24 cellular contexts compared by ENCODE assay signal in genomic region chr1:164802573-164803282, GRCh38.
DNase-seq lines count a peak whose midpoint lies in the region; ATAC-seq, FAIRE-seq and TF ChIP-seq lines count a peak whose summit lies in the region.
"Had no signal": no experiment of that assay in that cellular context is flagged by ENCODE, and none has a peak within 500 bp of the region (broad histone marks: within the 10 kb centered on the region; RNA-seq: fewer than 3 reads in every experiment).

No MANE protein-coding gene starts in this region.

- BruUV-seq in K562 (replicated peaks; lab: Mats Ljungman, UMichigan), result no TSS peak

- H4K8ac ChIP-seq in mesenchymal stem cell (ENCODE audit: low read length), result no peak overlapping the region

- H3K36me3 ChIP-seq in K562 (ENCODE audit: control insufficient read depth, insufficient read depth, low read length), result no peaks in the 10 kb centered on the region
- H3K36me3 ChIP-seq in mesenchymal stem cell (ENCODE audit: control insufficient read depth in 1 of 2, insufficient read depth in 2 of 2, low read depth in 1 of 2, low read length in 2 of 2), result peaks cover 4 to 64% of the 10 kb centered on the region in 2 experiments
- H3K36me3 ChIP-seq in stomach smooth muscle (ENCODE audit: control insufficient read depth in 2 of 2, insufficient read depth in 2 of 2, low read length in 2 of 2), result peaks cover 13 to 15% of the 10 kb centered on the region in 2 donors
- H3K36me3 ChIP-seq in MG63, result no peaks in the 10 kb centered on the region

- no peaks in the 10 kb centered on the region for H3K9me3 ChIP-seq in K562 (replicated peaks; ENCODE audit: control insufficient read depth, insufficient read depth, low read depth, low read length)
- H3K9me3 ChIP-seq in mesenchymal stem cell (ENCODE audit: control insufficient read depth, low read length), result no peaks in the 10 kb centered on the region
- no peaks in the 10 kb centered on the region for H3K9me3 ChIP-seq in stomach smooth muscle (ENCODE audit: control insufficient read depth in 2 of 2, low read length in 2 of 2)
- H3K9me3 ChIP-seq in MG63, result no peaks in the 10 kb centered on the region
- H3K9me3 ChIP-seq: Caco-2 had no signal

- TF ChIP-seq POLR2A in K562 (conservative IDR thresholded peaks at IDR 0.05), result no peak

- POLR2A ChIA-PET in K562 (lab: Yijun Ruan, JAX), result no interaction called here

- no peak overlapping the region for H4K91ac ChIP-seq in mesenchymal stem cell (ENCODE audit: low read length)

- no peak for TF ChIP-seq CTCF in D721Med (IDR thresholded peaks at IDR 0.05; ENCODE audit: insufficient read depth, missing control alignments)
- no peak for TF ChIP-seq CTCF in K562 (IDR thresholded peaks at IDR 0.05 in 2 of 3, conservative IDR thresholded peaks at IDR 0.05 in 1 of 3; ENCODE audit: insufficient read depth in 2 of 3, low read depth in 1 of 3, low read length in 3 of 3)

- H3K9me3 Mint-ChIP-seq in stimulated activated naive B cell treated with anti-CD40 and anti-IgM and Interleukin-4, amounts not matched to agents 10 μg/mL and 1 μg/mL and 100 μg/mL, for 72 hours, result no peaks in the 10 kb centered on the region
- H3K9me3 Mint-ChIP-seq: activated naive CD4-positive, alpha-beta T cell treated with anti-CD3 and anti-CD28 coated beads for 36 hours; activated T-cell treated with anti-CD3 and anti-CD28 coated beads, Interleukin-2, amount 50 U/mL, for 24 hours had no signal

- H2BK120ac ChIP-seq in mesenchymal stem cell (ENCODE audit: low read depth, low read length), result no peak overlapping the region

- no peak for TF ChIP-seq EP300 in K562 (IDR thresholded peaks at IDR 0.05; ENCODE audit: low read length)

- no peaks in the 10 kb centered on the region for H3K79me1 ChIP-seq in mesenchymal stem cell (replicated peaks; ENCODE audit: low read length, poor library complexity, severe bottlenecking)

- no peak overlapping the region for H3K27ac Mint-ChIP-seq in stimulated activated naive B cell treated with anti-CD40 and anti-IgM and Interleukin-4, amounts not matched to agents 10 μg/mL and 1 μg/mL and 100 μg/mL, for 72 hours
- H3K27ac Mint-ChIP-seq: activated naive CD4-positive, alpha-beta T cell treated with anti-CD3 and anti-CD28 coated beads for 36 hours; activated T-cell treated with anti-CD3 and anti-CD28 coated beads, Interleukin-2, amount 50 U/mL, for 24 hours; memory B cell had no signal

- H3K9ac ChIP-seq in K562 (ENCODE audit: insufficient read depth in 1 of 2, low read depth in 2 of 2, low read length in 2 of 2) (no peak overlapping the region), mesenchymal stem cell (ENCODE audit: low read length) (no peak overlapping the region), stomach smooth muscle (ENCODE audit: low read length in 2 of 2) (no peak overlapping the region)

- H3K36me3 Mint-ChIP-seq in stimulated activated naive B cell treated with anti-CD40 and anti-IgM and Interleukin-4, amounts not matched to agents 10 μg/mL and 1 μg/mL and 100 μg/mL, for 72 hours, result no peaks in the 10 kb centered on the region
- H3K36me3 Mint-ChIP-seq: memory B cell, naive B cell had no signal

- H3K9me1 ChIP-seq in K562 (ENCODE audit: control insufficient read depth, insufficient read depth, low read length), result no peaks in the 10 kb centered on the region

- no peak overlapping the region for H3K14ac ChIP-seq in mesenchymal stem cell (ENCODE audit: low read length in 2 of 2)

- no peak overlapping the region for H3K18ac ChIP-seq in mesenchymal stem cell (ENCODE audit: low read depth in 1 of 2, low read length in 2 of 2)

- ATAC-seq in K562 (no peak), GM21786 (IDR thresholded peaks at IDR 0.05; ENCODE audit: unreplicated experiment) (no peak)
- ATAC-seq in stimulated activated naive B cell treated with anti-CD40 and anti-IgM and Interleukin-4, amounts not matched to agents 10 μg/mL and 1 μg/mL and 100 μg/mL, for 72 hours (replicated peaks), result no peak

- H3K23ac ChIP-seq in mesenchymal stem cell (ENCODE audit: low read length in 2 of 2), result no peak overlapping the region

- H3K4me1 ChIP-seq in K562 (replicated peaks in 1 of 2; ENCODE audit: control insufficient read depth in 2 of 2, insufficient read depth in 2 of 2, low read length in 2 of 2) (no peaks in the 10 kb centered on the region; a peak in 1 of 5 replicates), mesenchymal stem cell (ENCODE audit: control insufficient read depth, insufficient read depth, low read depth, low read length) (no peaks in the 10 kb centered on the region), stomach smooth muscle (ENCODE audit: control insufficient read depth, insufficient read depth, low read length) (peaks cover 25% of the 10 kb centered on the region)

- no peak overlapping the region for H3K4me3 Mint-ChIP-seq in stimulated activated naive B cell treated with anti-CD40 and anti-IgM and Interleukin-4, amounts not matched to agents 10 μg/mL and 1 μg/mL and 100 μg/mL, for 72 hours
- H3K4me3 Mint-ChIP-seq: activated naive CD4-positive, alpha-beta T cell treated with anti-CD3 and anti-CD28 coated beads for 36 hours; activated T-cell treated with anti-CD3 and anti-CD28 coated beads, Interleukin-2, amount 50 U/mL, for 24 hours; memory B cell; naive B cell had no signal

- peaks cover 0 to 5% of the 10 kb centered on the region in 2 experiments; a peak in 4 of 5 replicates for H3K27me3 ChIP-seq in K562 (ENCODE audit: control insufficient read depth in 2 of 2, insufficient read depth in 2 of 2, low read length in 2 of 2)
- H3K27me3 ChIP-seq in mesenchymal stem cell (ENCODE audit: control insufficient read depth in 1 of 2, insufficient read depth in 1 of 2, low read length in 2 of 2), result no peaks in the 10 kb centered on the region
- H3K27me3 ChIP-seq in stomach smooth muscle (ENCODE audit: control insufficient read depth in 1 of 2, insufficient read depth in 2 of 2, low read length in 2 of 2), result no peaks in the 10 kb centered on the region
- no peaks in the 10 kb centered on the region for H3K27me3 ChIP-seq in MG63

- no peak overlapping the region for H2AK5ac ChIP-seq in mesenchymal stem cell (ENCODE audit: low read length, severe bottlenecking)

- no peak overlapping the region for H3K4me2 ChIP-seq in K562 (ENCODE audit: insufficient read depth, low read length)
- H3K4me2 ChIP-seq in mesenchymal stem cell (ENCODE audit: low read length, poor library complexity, severe bottlenecking), result no peak overlapping the region

- no peak overlapping the region for H2BK5ac ChIP-seq in mesenchymal stem cell (ENCODE audit: low read depth, low read length, poor library complexity, severe bottlenecking)

- intact Hi-C loops in K562 (cut with micrococcal nuclease), result no loop called here

- H2AFZ ChIP-seq in K562 (ENCODE audit: low read depth, low read length) (no peak overlapping the region), mesenchymal stem cell (ENCODE audit: low read depth, low read length) (no peak overlapping the region)

- peaks cover 0 to 5% of the 10 kb centered on the region in 2 donors for H3K27me3 Mint-ChIP-seq in stimulated activated naive B cell treated with anti-CD40 and anti-IgM and Interleukin-4, amounts not matched to agents 10 μg/mL and 1 μg/mL and 100 μg/mL, for 72 hours
- H3K27me3 Mint-ChIP-seq: activated T-cell treated with anti-CD3 and anti-CD28 coated beads, Interleukin-2, amount 50 U/mL, for 24 hours had no signal

- H3K4ac ChIP-seq in mesenchymal stem cell (ENCODE audit: low read depth in 1 of 2, low read length in 2 of 2), result no peak overlapping the region

- H3K27ac ChIP-seq in K562 (ENCODE audit: extremely low read depth, low read depth, low read length) (no peak overlapping the region), mesenchymal stem cell (ENCODE audit: low read length, poor library complexity, severe bottlenecking) (peak overlapping the region; percentile 42), stomach smooth muscle (ENCODE audit: low read length) (peak overlapping the region; percentile 77)

- no peak for TF ChIP-seq RAD21 in K562 (CRISPR knock-in tag; conservative IDR thresholded peaks at IDR 0.05 in 1 of 2, IDR thresholded peaks at IDR 0.05 in 1 of 2)

- under 1% methylated on average over 5 of the region's 5 CpGs for WGBS in K562 (ENCODE audit: insufficient coverage, low coverage, missing lambda C conversion rate)
- 98% methylated on average over 3 of the region's 5 CpGs for WGBS in mesenchymal stem cell

- CTCF ChIA-PET in K562 (lab: Yijun Ruan, JAX; ENCODE audit: low intra/inter-chr PET ratio), result no interaction called here

- no peak overlapping the region for H2BK15ac ChIP-seq in mesenchymal stem cell (ENCODE audit: low read depth, poor library complexity, severe bottlenecking)

- peak; percentile 84 for FAIRE-seq in D721Med (lab: Jason Lieb, UNC)
- FAIRE-seq in K562 (lab: Jason Lieb, UNC), result no peak

- H3K4me3 ChIP-seq in K562, result no peak overlapping the region
- H3K4me3 ChIP-seq in mesenchymal stem cell (ENCODE audit: insufficient read depth in 1 of 2, low read depth in 1 of 2, low read length in 2 of 2), result no peak overlapping the region
- H3K4me3 ChIP-seq in stomach smooth muscle (ENCODE audit: low read length in 2 of 2), result no peak overlapping the region
- H3K4me3 ChIP-seq in MG63, result no peak overlapping the region

- H3K4me1 Mint-ChIP-seq in stimulated activated naive B cell treated with anti-CD40 and anti-IgM and Interleukin-4, amounts not matched to agents 10 μg/mL and 1 μg/mL and 100 μg/mL, for 72 hours, result no peaks in the 10 kb centered on the region
- H3K4me1 Mint-ChIP-seq: naive B cell had no signal

- in situ Hi-C loops in K562 (cut with MboI), result no loop called here

- H3K79me2 ChIP-seq in K562 (ENCODE audit: control insufficient read depth, insufficient read depth, low read length), result no peaks in the 10 kb centered on the region

- H2BK12ac ChIP-seq in mesenchymal stem cell (ENCODE audit: low read length in 2 of 2), result no peak overlapping the region

- H4K20me1 ChIP-seq in K562 (replicated peaks; ENCODE audit: control insufficient read depth, insufficient read depth, low read length), result no peaks in the 10 kb centered on the region

- no peak for DNase-seq in D721Med (ENCODE audit: insufficient read length, low spot score)
- DNase-seq in K562 (ENCODE audit: extremely low read depth in 1 of 4, low spot score in 3 of 4), result no peak
- DNase-seq in mesenchymal stem cell, result no peak
- no peak for DNase-seq in MG63
- DNase-seq in stimulated activated naive B cell treated with anti-CD40 and anti-IgM and Interleukin-4, amounts not matched to agents 10 μg/mL and 1 μg/mL and 100 μg/mL, for 72 hours, result no peak
- no peak for DNase-seq in NCI-H2196 (lab: John Stamatoyannopoulos, UW; ENCODE audit: unreplicated experiment)
- DNase-seq: activated CD4-positive, CD25-positive, alpha-beta regulatory T cell treated with anti-CD3 and anti-CD28 coated beads, Interleukin-2, amount 50 U/mL, for 72 hours; activated CD8-positive, alpha-beta memory T cell treated with anti-CD3 and anti-CD28 coated beads for 24 hours; activated naive CD4-positive, alpha-beta T cell treated with anti-CD3 and anti-CD28 coated beads for 36 hours; activated T-cell treated with anti-CD3 and anti-CD28 coated beads, Interleukin-2, amount 50 U/mL, for 24 hours; amniotic stem cell; Caco-2; effector CD4-positive, alpha-beta T cell; erythroblast; islet precursor cell; Kasumi-1; naive B cell; NCI-H1930; NCI-H2227 treated with DMSO at 0.1 percent for 48 hours; OCI-M1; SW 1271 had no signal

TF ChIP-seq in K562, 482 proteins besides CTCF, POLR2A, EP300 and RAD21 (continues in another document):
- TF ChIP-seq ZBTB1 (CRISPR knock-in tag; IDR thresholded peaks at IDR 0.05; ENCODE audit: borderline replicate concordance, low read depth), result no peak
